In the genomic region with DNA sequence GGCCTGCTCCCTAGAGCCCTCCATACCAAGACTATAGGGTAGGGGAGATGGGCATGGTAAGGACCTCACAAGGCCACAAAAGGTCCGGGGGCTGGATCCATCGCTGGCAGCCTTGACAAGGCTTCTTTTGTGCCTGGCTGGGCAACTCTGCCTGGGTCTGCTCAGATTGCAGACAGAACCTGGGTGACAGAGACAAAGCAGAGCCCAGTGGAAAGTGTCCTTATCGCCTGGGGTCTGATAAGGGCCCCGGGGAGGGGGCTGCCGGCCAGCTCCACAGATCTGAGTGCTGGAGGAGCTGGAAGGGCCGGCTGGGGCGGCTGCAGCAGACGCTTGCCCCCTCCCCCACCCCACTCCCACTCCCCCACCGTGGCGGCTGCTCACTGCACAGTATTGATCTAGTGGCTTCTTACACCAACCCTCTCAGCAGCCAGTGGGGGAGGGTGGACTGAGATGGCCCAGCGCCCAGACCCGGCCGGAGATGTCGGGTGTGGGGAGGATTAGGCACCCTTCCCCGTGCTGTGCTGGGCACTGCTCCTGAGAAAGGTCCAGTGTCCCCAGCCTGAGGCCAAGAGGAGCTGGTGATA, we compare ENCODE assay signal across 13 cellular contexts. TPM values are rescaled to one million over a fixed set of nuclear protein-coding genes. Genes with fewer than 3 reads are reported as not detected.
DNase-seq lines count a peak whose midpoint lies in the region; ATAC-seq and TF ChIP-seq lines count a peak whose summit lies in the region.
"Had no signal": no experiment of that assay in that cellular context is flagged by ENCODE, and none has a peak within 500 bp of the region (broad histone marks: within the 10 kb centered on the region; RNA-seq: fewer than 3 reads in every experiment).

No MANE protein-coding gene starts in this region.

- ATAC-seq in GM19455 (IDR thresholded peaks at IDR 0.05; ENCODE audit: unreplicated experiment), result no peak
- ATAC-seq: stimulated activated naive B cell treated with anti-CD40 and anti-IgM and Interleukin-4, amounts not matched to agents 10 μg/mL and 1 μg/mL and 100 μg/mL, for 72 hours had no signal

- H3K4me3 ChIP-seq in tibial artery, result no peak overlapping the region

- no peaks in the 10 kb centered on the region for H3K9me3 ChIP-seq in tibial artery

- no peak overlapping the region for H3K27ac ChIP-seq in tibial artery

- peaks cover 0 to 2% (median under 1%) of the 10 kb centered on the region in 4 donors for H3K4me1 ChIP-seq in tibial artery

- H3K36me3 ChIP-seq in tibial artery, result no peaks in the 10 kb centered on the region

- H3K27me3 ChIP-seq in tibial artery, result peaks cover 0 to 3% of the 10 kb centered on the region in 2 donors

- intact Hi-C loops in tibial artery (cut with DNase I; ENCODE audit: low total_unique reads) (no loop called here), posterior vena cava (cut with DNase I) (no loop called here)

- peak; percentile 72 for DNase-seq in HuH-7.5 (ENCODE audit: low spot score)
- peak; percentile 53 for DNase-seq in astrocyte of the hippocampus (ENCODE audit: low read depth, low spot score)
- DNase-seq in iris pigment epithelial cell (ENCODE audit: low read depth), result peak; percentile 9
- peak; percentile 37 for DNase-seq in putamen (ENCODE audit: low spot score)
- DNase-seq in activated gamma-delta T cell (lab: John Stamatoyannopoulos, UW), result no peak
- DNase-seq in tibial artery, result no peak
- DNase-seq in posterior vena cava (ENCODE audit: low spot score), result no peak
- DNase-seq: activated CD4-positive, alpha-beta T cell treated with anti-CD3 and anti-CD28 coated beads, Interleukin-2, amount 50 U/mL, for 1 hour; activated effector memory CD4-positive, alpha-beta T cell treated with Interleukin-2 at 50 U/mL for 16 hours; NCI-H1105 treated with DMSO at 0.1 percent for 48 hours; occipital lobe; stimulated activated naive B cell treated with anti-CD40 and anti-IgM and Interleukin-4, amounts not matched to agents 10 μg/mL and 1 μg/mL and 100 μg/mL, for 72 hours had no signal

- no peak for TF ChIP-seq CTCF in tibial artery (IDR thresholded peaks at IDR 0.05)

RNA-seq across cellular contexts. Expression of gene MMP15, which starts 7.2 kb away (rescaled TPM):
- 1 to 10 TPM; 4.4 to 5.8 TPM for total RNA-seq in posterior vena cava

RNA-seq across cellular contexts. Expression of gene USB1, which starts 31.6 kb away (rescaled TPM):
- 10 to 100 TPM; 34.1 to 39.0 TPM for total RNA-seq in posterior vena cava

RNA-seq across cellular contexts. Expression of gene ZNF319, which starts 32.3 kb away (rescaled TPM):
- total RNA-seq in posterior vena cava, result 1 to 10 TPM; 7.1 to 7.5 TPM

Comparison
In these comparisons a context has a peak if more than half of its experiments do, and no peak if none do; other contexts are left out.
1. DNase-seq: peak in HuH-7.5 (single experiment), astrocyte of the hippocampus (single experiment), iris pigment epithelial cell (single experiment) and putamen (single experiment); none in activated gamma-delta T cell (single experiment), tibial artery (0 of 2) and posterior vena cava (single experiment).